31 cellular contexts compared by ENCODE assay signal in the genomic region with DNA sequence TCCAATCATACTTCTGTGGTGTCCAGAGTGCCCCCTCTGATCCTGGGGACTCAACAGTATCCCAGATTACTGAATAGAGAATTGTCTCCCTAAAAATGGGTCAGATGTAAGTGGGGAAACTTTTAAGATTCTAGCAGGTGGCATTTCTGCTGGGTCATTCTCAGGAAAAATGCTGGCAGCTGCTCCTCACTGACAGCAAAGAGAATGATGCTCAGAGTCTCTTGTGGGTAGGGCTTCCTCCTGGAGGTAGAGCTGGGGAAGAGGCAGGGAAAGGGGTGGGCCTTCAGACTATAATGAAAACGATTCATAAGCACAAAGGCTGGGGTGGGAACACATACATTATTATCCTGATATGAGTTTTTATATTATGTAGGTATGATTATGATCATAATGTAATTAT.
"Had no signal": no experiment of that assay in that cellular context is flagged by ENCODE, and none has a peak within 500 bp of the region (broad histone marks: within the 10 kb centered on the region; RNA-seq: fewer than 3 reads in every experiment).

No MANE protein-coding gene starts in this region.

- H3K27me3 ChIP-seq: left lung, pancreas, stomach, testis, thyroid gland, transverse colon, upper lobe of left lung, vagina had no signal

- H3K4me1 Mint-ChIP-seq: immature natural killer cell; naive thymus-derived CD8-positive, alpha-beta T cell; nephron; neural crest cell; stimulated activated naive B cell treated with anti-CD40 and anti-IgM and Interleukin-4, amounts not matched to agents 10 μg/mL and 1 μg/mL and 100 μg/mL, for 72 hours had no signal

- FAIRE-seq: islet of Langerhans, kidney, pancreas had no signal

- H3K27ac ChIP-seq: left lung, lower lobe of right lung, pancreas, prostate gland, skin epidermis, stomach, testis, thyroid gland, transverse colon, upper lobe of left lung, vagina had no signal

- H3K4me1 ChIP-seq: left lung, lower lobe of right lung, pancreas, prostate gland, stomach, testis, thyroid gland, transverse colon, upper lobe of left lung, vagina had no signal

- H3K4me3 ChIP-seq: left lung, lower lobe of right lung, pancreas, prostate gland, skin epidermis, stomach, testis, thyroid gland, transverse colon, upper lobe of left lung, vagina had no signal

- H3K9me3 ChIP-seq: left lung, lower lobe of right lung, pancreas, prostate gland, stomach, testis, thyroid gland, upper lobe of left lung, vagina had no signal

- H3K4me3 Mint-ChIP-seq: immature natural killer cell; naive thymus-derived CD8-positive, alpha-beta T cell; nephron; neural crest cell; stimulated activated naive B cell treated with anti-CD40 and anti-IgM and Interleukin-4, amounts not matched to agents 10 μg/mL and 1 μg/mL and 100 μg/mL, for 72 hours had no signal

- H3K27me3 Mint-ChIP-seq: naive thymus-derived CD8-positive, alpha-beta T cell; stimulated activated naive B cell treated with anti-CD40 and anti-IgM and Interleukin-4, amounts not matched to agents 10 μg/mL and 1 μg/mL and 100 μg/mL, for 72 hours had no signal

- H3K27ac Mint-ChIP-seq: immature natural killer cell; naive thymus-derived CD8-positive, alpha-beta T cell; stimulated activated naive B cell treated with anti-CD40 and anti-IgM and Interleukin-4, amounts not matched to agents 10 μg/mL and 1 μg/mL and 100 μg/mL, for 72 hours had no signal

- H3K36me3 ChIP-seq: left lung, lower lobe of right lung, pancreas, prostate gland, stomach, thyroid gland, transverse colon, upper lobe of left lung, vagina had no signal

- H3K9me3 Mint-ChIP-seq: nephron; neural crest cell; stimulated activated naive B cell treated with anti-CD40 and anti-IgM and Interleukin-4, amounts not matched to agents 10 μg/mL and 1 μg/mL and 100 μg/mL, for 72 hours had no signal

- DNase-seq: immature natural killer cell; kidney; left colon; left lung; lower lobe of right lung; mammary epithelial cell; mesenchymal stem cell; naive thymus-derived CD8-positive, alpha-beta T cell; nucleus accumbens; pancreas; posterior cingulate gyrus; retina; right cardiac atrium; stimulated activated CD4-positive, alpha-beta T cell treated with anti-CD3 and anti-CD28 coated beads, Interleukin-12 subunit alpha, Interleukin-12 subunit beta, amount 100 ng/mL, for 4 hours; stimulated activated CD4-positive, alpha-beta T cell treated with anti-CD3 and anti-CD28 coated beads, Interleukin-15, amount 100 ng/mL, for 24 hours; stimulated activated CD4-positive, alpha-beta T cell treated with anti-CD3 and anti-CD28 coated beads, Interleukin-2, amount 100 ng/mL, for 24 hours; stimulated activated CD4-positive, alpha-beta T cell treated with anti-CD3 and anti-CD28 coated beads, Interleukin-4, amount 100 ng/mL, for 1 hour; stimulated activated naive B cell treated with anti-CD40 and anti-IgM and Interleukin-4, amounts not matched to agents 10 μg/mL and 1 μg/mL and 100 μg/mL, for 72 hours; stimulated activated naive CD8-positive, alpha-beta T cell treated with anti-CD3 and anti-CD28 coated beads, Interleukin-15, Interleukin-2, amounts not matched to agents 100 U/mL and 50 U/mL, for 24 hours; stomach; testis; thyroid gland; transverse colon; upper lobe of left lung had no signal

- H3K36me3 Mint-ChIP-seq: immature natural killer cell; naive thymus-derived CD8-positive, alpha-beta T cell; stimulated activated naive B cell treated with anti-CD40 and anti-IgM and Interleukin-4, amounts not matched to agents 10 μg/mL and 1 μg/mL and 100 μg/mL, for 72 hours had no signal

- ATAC-seq: left colon; left lung; lower lobe of right lung; naive thymus-derived CD8-positive, alpha-beta T cell; pancreas; right cardiac atrium; sciatic nerve; stimulated activated naive B cell treated with anti-CD40 and anti-IgM and Interleukin-4, amounts not matched to agents 10 μg/mL and 1 μg/mL and 100 μg/mL, for 72 hours; stimulated activated naive CD8-positive, alpha-beta T cell treated with anti-CD3 and anti-CD28 coated beads, Interleukin-15, Interleukin-2, amounts not matched to agents 100 U/mL and 50 U/mL, for 24 hours had no signal
